Comparison of ENCODE assay signal across 23 cellular contexts in genomic region chr2:230400454-230400853, GRCh38.
"Had no signal": no experiment of that assay in that cellular context is flagged by ENCODE, and none has a peak within 500 bp of the region (broad histone marks: within the 10 kb centered on the region; RNA-seq: fewer than 3 reads in every experiment).

No MANE protein-coding gene starts in this region.

- H3K9me3 Mint-ChIP-seq: activated naive CD8-positive, alpha-beta T cell treated with anti-CD3 and anti-CD28 coated beads, Interleukin-2, amount 10 ng/mL, durations not matched to agents 7 days and 5 days; stimulated activated naive CD8-positive, alpha-beta T cell treated with anti-CD3 and anti-CD28 coated beads, Interleukin-15, amount 100 ng/mL, for 72 hours; type B pancreatic cell had no signal

- H3K27ac ChIP-seq: gastroesophageal sphincter, hepatocyte, ovary, right lobe of liver, uterus had no signal

- H3K27ac Mint-ChIP-seq: activated naive CD8-positive, alpha-beta T cell treated with anti-CD3 and anti-CD28 coated beads, Interleukin-2, amount 10 ng/mL, durations not matched to agents 7 days and 5 days; activated T-cell treated with anti-CD3 and anti-CD28 coated beads, Interleukin-2, amount 50 U/mL, for 72 hours; dendritic cell treated with granulocyte-macrophage colony-stimulating factor and Interleukin-4, amounts not matched to agents 40 ng/mL and 50 ng/mL, for 4 days; nephron progenitor cell; progenitor cell of endocrine pancreas; type B pancreatic cell had no signal

- DNase-seq: activated CD4-positive, alpha-beta T cell treated with anti-CD3 and anti-CD28 coated beads for 4 hours; activated CD4-positive, alpha-beta T cell treated with anti-CD3 and anti-CD28 coated beads, Interleukin-2, amount 50 U/mL, for 4 hours; activated effector memory CD4-positive, alpha-beta T cell treated with anti-CD3 and anti-CD28 coated beads, Interleukin-2, amount 50 U/mL, for 16 hours; activated naive CD8-positive, alpha-beta T cell treated with anti-CD3 and anti-CD28 coated beads, Interleukin-2, amount 10 ng/mL, durations not matched to agents 7 days and 5 days; activated T-cell treated with anti-CD3 and anti-CD28 coated beads for 4 hours; activated T-cell treated with anti-CD3 and anti-CD28 coated beads, Interleukin-2, amount 50 U/mL, for 72 hours; amniotic stem cell; central memory CD4-positive, alpha-beta T cell; effector CD4-positive, alpha-beta T cell; left cardiac atrium; left ventricle myocardium superior; nephron progenitor cell; ovary; right lobe of liver; stimulated activated CD4-positive, alpha-beta T cell treated with anti-CD3 and anti-CD28 coated beads, Interleukin-2, amount 100 ng/mL, for 48 hours; stimulated activated naive CD8-positive, alpha-beta T cell treated with anti-CD3 and anti-CD28 coated beads, Interleukin-15, amount 100 ng/mL, for 72 hours; substantia nigra; uterus had no signal

- H3K4me3 ChIP-seq: gastroesophageal sphincter, hepatocyte, ovary, right lobe of liver, uterus had no signal

- H3K4me1 Mint-ChIP-seq: nephron progenitor cell; stimulated activated naive CD8-positive, alpha-beta T cell treated with anti-CD3 and anti-CD28 coated beads, Interleukin-15, amount 100 ng/mL, for 72 hours had no signal

- H3K4me2 ChIP-seq: hepatocyte had no signal

- H3K27me3 Mint-ChIP-seq: activated naive CD8-positive, alpha-beta T cell treated with anti-CD3 and anti-CD28 coated beads, Interleukin-2, amount 10 ng/mL, durations not matched to agents 7 days and 5 days; dendritic cell treated with granulocyte-macrophage colony-stimulating factor and Interleukin-4, amounts not matched to agents 40 ng/mL and 50 ng/mL, for 4 days; stimulated activated naive CD8-positive, alpha-beta T cell treated with anti-CD3 and anti-CD28 coated beads, Interleukin-15, amount 100 ng/mL, for 72 hours; type B pancreatic cell had no signal

- H3K36me3 ChIP-seq: ovary, uterus had no signal

- H3K4me3 Mint-ChIP-seq: activated naive CD8-positive, alpha-beta T cell treated with anti-CD3 and anti-CD28 coated beads, Interleukin-2, amount 10 ng/mL, durations not matched to agents 7 days and 5 days; activated T-cell treated with anti-CD3 and anti-CD28 coated beads, Interleukin-2, amount 50 U/mL, for 72 hours; dendritic cell treated with granulocyte-macrophage colony-stimulating factor and Interleukin-4, amounts not matched to agents 40 ng/mL and 50 ng/mL, for 4 days; nephron progenitor cell; stimulated activated naive CD8-positive, alpha-beta T cell treated with anti-CD3 and anti-CD28 coated beads, Interleukin-15, amount 100 ng/mL, for 72 hours; type B pancreatic cell had no signal

- H3K79me2 ChIP-seq: hepatocyte had no signal

- ATAC-seq: activated T-cell treated with anti-CD3 and anti-CD28 coated beads, Interleukin-2, amount 50 U/mL, for 72 hours; gastroesophageal sphincter; left cardiac atrium; left ventricle myocardium superior; stimulated activated naive CD8-positive, alpha-beta T cell treated with anti-CD3 and anti-CD28 coated beads, Interleukin-15, amount 100 ng/mL, for 72 hours had no signal

- H3K27me3 ChIP-seq: gastroesophageal sphincter, hepatocyte, ovary, right lobe of liver, uterus had no signal

- H3K9me3 ChIP-seq: right lobe of liver, uterus had no signal

- H3K4me1 ChIP-seq: gastroesophageal sphincter, right lobe of liver, uterus had no signal

- H3K36me3 Mint-ChIP-seq: type B pancreatic cell had no signal
